In the genomic region with DNA sequence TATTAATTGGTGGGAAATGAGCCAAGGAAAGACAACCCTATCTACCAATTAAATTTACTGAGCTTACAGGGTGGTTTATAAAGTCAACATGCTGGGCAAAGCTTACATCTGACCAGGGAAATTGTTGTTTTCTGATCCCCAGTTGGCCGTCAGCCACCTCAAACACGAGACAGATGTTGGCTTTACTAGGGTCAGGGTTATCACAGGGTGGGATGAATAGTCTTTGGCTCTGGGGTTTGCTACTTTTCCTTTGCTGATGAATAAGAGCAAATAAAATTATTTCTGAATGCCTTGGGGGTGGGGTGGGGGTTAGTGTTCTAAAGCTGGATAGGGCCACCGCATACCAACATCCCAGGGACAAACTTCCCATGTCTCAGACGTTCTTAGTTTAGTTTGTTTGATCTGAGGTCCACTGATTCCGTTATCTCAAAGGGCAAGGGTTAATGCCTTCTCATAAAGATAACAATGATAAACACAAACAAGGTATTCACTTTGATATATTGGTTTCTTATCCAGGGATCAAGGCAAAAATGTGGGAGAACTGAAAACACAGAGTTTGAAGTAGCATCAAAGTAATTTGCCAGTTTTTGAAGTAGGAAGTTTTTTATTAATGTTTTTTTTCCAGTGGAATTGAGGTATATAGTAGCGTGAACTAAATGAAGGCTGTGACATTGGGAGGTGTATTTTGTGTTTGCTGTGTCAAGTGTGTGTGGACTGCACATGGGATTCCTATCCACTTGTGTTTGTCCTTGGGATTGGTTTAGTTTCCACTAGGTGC, we compare ENCODE assay signal across 1 cellular context.
TF ChIP-seq lines count a peak whose summit lies in the region.

No MANE protein-coding gene starts in this region.

TF ChIP-seq in HepG2, 621 proteins besides CTCF, POLR2A, EP300 and RAD21 (continued from another document and continues in another):
- TF ChIP-seq, protein P1, sequence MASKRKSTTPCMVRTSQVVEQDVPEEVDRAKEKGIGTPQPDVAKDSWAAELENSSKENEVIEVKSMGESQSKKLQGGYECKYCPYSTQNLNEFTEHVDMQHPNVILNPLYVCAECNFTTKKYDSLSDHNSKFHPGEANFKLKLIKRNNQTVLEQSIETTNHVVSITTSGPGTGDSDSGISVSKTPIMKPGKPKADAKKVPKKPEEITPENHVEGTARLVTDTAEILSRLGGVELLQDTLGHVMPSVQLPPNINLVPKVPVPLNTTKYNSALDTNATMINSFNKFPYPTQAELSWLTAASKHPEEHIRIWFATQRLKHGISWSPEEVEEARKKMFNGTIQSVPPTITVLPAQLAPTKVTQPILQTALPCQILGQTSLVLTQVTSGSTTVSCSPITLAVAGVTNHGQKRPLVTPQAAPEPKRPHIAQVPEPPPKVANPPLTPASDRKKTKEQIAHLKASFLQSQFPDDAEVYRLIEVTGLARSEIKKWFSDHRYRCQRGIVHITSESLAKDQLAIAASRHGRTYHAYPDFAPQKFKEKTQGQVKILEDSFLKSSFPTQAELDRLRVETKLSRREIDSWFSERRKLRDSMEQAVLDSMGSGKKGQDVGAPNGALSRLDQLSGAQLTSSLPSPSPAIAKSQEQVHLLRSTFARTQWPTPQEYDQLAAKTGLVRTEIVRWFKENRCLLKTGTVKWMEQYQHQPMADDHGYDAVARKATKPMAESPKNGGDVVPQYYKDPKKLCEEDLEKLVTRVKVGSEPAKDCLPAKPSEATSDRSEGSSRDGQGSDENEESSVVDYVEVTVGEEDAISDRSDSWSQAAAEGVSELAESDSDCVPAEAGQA (IDR thresholded peaks at IDR 0.05; ENCODE audit: low read depth): no peak
- TF ChIP-seq, protein P1 (CRISPR knock-in tag; IDR thresholded peaks at IDR 0.05; ENCODE audit: borderline replicate concordance): peak; percentile 44; the same call in 1 of the 2 replicates
- TF ChIP-seq TBX3 (IDR thresholded peaks at IDR 0.05; ENCODE audit: borderline replicate concordance): peak; percentile 99
- TF ChIP-seq ZMYM2 (CRISPR knock-in tag; IDR thresholded peaks at IDR 0.05): no peak
- no peak for TF ChIP-seq NR1H2 (CRISPR knock-in tag; IDR thresholded peaks at IDR 0.05; ENCODE audit: borderline replicate concordance, low read depth)
- TF ChIP-seq, protein P2, sequence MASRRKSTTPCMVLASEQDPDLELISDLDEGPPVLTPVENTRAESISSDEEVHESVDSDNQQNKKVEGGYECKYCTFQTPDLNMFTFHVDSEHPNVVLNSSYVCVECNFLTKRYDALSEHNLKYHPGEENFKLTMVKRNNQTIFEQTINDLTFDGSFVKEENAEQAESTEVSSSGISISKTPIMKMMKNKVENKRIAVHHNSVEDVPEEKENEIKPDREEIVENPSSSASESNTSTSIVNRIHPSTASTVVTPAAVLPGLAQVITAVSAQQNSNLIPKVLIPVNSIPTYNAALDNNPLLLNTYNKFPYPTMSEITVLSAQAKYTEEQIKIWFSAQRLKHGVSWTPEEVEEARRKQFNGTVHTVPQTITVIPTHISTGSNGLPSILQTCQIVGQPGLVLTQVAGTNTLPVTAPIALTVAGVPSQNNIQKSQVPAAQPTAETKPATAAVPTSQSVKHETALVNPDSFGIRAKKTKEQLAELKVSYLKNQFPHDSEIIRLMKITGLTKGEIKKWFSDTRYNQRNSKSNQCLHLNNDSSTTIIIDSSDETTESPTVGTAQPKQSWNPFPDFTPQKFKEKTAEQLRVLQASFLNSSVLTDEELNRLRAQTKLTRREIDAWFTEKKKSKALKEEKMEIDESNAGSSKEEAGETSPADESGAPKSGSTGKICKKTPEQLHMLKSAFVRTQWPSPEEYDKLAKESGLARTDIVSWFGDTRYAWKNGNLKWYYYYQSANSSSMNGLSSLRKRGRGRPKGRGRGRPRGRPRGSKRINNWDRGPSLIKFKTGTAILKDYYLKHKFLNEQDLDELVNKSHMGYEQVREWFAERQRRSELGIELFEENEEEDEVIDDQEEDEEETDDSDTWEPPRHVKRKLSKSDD (CRISPR knock-in tag; IDR thresholded peaks at IDR 0.05; ENCODE audit: low read depth): no peak
- TF ChIP-seq ZNF878 (CRISPR knock-in tag; IDR thresholded peaks at IDR 0.05): peak; percentile 40; the same call in 1 of the 2 replicates
- TF ChIP-seq, protein P3, sequence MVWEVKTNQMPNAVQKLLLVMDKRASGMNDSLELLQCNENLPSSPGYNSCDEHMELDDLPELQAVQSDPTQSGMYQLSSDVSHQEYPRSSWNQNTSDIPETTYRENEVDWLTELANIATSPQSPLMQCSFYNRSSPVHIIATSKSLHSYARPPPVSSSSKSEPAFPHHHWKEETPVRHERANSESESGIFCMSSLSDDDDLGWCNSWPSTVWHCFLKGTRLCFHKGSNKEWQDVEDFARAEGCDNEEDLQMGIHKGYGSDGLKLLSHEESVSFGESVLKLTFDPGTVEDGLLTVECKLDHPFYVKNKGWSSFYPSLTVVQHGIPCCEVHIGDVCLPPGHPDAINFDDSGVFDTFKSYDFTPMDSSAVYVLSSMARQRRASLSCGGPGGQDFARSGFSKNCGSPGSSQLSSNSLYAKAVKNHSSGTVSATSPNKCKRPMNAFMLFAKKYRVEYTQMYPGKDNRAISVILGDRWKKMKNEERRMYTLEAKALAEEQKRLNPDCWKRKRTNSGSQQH (CRISPR knock-in tag; IDR thresholded peaks at IDR 0.05; ENCODE audit: low read depth): peak; percentile 70
- TF ChIP-seq, protein P4, sequence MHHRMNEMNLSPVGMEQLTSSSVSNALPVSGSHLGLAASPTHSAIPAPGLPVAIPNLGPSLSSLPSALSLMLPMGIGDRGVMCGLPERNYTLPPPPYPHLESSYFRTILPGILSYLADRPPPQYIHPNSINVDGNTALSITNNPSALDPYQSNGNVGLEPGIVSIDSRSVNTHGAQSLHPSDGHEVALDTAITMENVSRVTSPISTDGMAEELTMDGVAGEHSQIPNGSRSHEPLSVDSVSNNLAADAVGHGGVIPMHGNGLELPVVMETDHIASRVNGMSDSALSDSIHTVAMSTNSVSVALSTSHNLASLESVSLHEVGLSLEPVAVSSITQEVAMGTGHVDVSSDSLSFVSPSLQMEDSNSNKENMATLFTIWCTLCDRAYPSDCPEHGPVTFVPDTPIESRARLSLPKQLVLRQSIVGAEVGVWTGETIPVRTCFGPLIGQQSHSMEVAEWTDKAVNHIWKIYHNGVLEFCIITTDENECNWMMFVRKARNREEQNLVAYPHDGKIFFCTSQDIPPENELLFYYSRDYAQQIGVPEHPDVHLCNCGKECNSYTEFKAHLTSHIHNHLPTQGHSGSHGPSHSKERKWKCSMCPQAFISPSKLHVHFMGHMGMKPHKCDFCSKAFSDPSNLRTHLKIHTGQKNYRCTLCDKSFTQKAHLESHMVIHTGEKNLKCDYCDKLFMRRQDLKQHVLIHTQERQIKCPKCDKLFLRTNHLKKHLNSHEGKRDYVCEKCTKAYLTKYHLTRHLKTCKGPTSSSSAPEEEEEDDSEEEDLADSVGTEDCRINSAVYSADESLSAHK (CRISPR knock-in tag; IDR thresholded peaks at IDR 0.05; ENCODE audit: borderline replicate concordance): no peak
- TF ChIP-seq, protein P5, sequence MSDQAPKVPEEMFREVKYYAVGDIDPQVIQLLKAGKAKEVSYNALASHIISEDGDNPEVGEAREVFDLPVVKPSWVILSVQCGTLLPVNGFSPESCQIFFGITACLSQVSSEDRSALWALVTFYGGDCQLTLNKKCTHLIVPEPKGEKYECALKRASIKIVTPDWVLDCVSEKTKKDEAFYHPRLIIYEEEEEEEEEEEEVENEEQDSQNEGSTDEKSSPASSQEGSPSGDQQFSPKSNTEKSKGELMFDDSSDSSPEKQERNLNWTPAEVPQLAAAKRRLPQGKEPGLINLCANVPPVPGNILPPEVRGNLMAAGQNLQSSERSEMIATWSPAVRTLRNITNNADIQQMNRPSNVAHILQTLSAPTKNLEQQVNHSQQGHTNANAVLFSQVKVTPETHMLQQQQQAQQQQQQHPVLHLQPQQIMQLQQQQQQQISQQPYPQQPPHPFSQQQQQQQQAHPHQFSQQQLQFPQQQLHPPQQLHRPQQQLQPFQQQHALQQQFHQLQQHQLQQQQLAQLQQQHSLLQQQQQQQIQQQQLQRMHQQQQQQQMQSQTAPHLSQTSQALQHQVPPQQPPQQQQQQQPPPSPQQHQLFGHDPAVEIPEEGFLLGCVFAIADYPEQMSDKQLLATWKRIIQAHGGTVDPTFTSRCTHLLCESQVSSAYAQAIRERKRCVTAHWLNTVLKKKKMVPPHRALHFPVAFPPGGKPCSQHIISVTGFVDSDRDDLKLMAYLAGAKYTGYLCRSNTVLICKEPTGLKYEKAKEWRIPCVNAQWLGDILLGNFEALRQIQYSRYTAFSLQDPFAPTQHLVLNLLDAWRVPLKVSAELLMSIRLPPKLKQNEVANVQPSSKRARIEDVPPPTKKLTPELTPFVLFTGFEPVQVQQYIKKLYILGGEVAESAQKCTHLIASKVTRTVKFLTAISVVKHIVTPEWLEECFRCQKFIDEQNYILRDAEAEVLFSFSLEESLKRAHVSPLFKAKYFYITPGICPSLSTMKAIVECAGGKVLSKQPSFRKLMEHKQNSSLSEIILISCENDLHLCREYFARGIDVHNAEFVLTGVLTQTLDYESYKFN (CRISPR knock-in tag; conservative IDR thresholded peaks at IDR 0.05): peak; percentile 91
- no peak for TF ChIP-seq KAT2B (IDR thresholded peaks at IDR 0.05; ENCODE audit: borderline replicate concordance, low read depth, low read length)
- TF ChIP-seq CBX2 (IDR thresholded peaks at IDR 0.05; ENCODE audit: low read depth, low read length): no peak
- no peak for TF ChIP-seq CBX2 (CRISPR knock-in tag; IDR thresholded peaks at IDR 0.05; ENCODE audit: low read depth)
- TF ChIP-seq RCOR2 (CRISPR knock-in tag; IDR thresholded peaks at IDR 0.05): peak; percentile 94
- TF ChIP-seq KLF9 (CRISPR knock-in tag; IDR thresholded peaks at IDR 0.05; ENCODE audit: low read depth): peak; percentile 61; the same call in 1 of the 2 replicates
- peak; percentile 60; the same call in 1 of the 2 replicates for TF ChIP-seq ZNF749 (CRISPR knock-in tag; IDR thresholded peaks at IDR 0.05; ENCODE audit: borderline replicate concordance)
- TF ChIP-seq, protein P6, sequence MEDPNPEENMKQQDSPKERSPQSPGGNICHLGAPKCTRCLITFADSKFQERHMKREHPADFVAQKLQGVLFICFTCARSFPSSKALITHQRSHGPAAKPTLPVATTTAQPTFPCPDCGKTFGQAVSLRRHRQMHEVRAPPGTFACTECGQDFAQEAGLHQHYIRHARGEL (CRISPR knock-in tag; IDR thresholded peaks at IDR 0.05): no peak
- TF ChIP-seq ZNF569 (CRISPR knock-in tag; IDR thresholded peaks at IDR 0.05; ENCODE audit: borderline replicate concordance): 0 out of 2 replicates have a peak, but pooled peaks have one; percentile 50
- no peak for TF ChIP-seq ZNF567 (CRISPR knock-in tag; IDR thresholded peaks at IDR 0.05; ENCODE audit: borderline replicate concordance)
- TF ChIP-seq, protein P7, sequence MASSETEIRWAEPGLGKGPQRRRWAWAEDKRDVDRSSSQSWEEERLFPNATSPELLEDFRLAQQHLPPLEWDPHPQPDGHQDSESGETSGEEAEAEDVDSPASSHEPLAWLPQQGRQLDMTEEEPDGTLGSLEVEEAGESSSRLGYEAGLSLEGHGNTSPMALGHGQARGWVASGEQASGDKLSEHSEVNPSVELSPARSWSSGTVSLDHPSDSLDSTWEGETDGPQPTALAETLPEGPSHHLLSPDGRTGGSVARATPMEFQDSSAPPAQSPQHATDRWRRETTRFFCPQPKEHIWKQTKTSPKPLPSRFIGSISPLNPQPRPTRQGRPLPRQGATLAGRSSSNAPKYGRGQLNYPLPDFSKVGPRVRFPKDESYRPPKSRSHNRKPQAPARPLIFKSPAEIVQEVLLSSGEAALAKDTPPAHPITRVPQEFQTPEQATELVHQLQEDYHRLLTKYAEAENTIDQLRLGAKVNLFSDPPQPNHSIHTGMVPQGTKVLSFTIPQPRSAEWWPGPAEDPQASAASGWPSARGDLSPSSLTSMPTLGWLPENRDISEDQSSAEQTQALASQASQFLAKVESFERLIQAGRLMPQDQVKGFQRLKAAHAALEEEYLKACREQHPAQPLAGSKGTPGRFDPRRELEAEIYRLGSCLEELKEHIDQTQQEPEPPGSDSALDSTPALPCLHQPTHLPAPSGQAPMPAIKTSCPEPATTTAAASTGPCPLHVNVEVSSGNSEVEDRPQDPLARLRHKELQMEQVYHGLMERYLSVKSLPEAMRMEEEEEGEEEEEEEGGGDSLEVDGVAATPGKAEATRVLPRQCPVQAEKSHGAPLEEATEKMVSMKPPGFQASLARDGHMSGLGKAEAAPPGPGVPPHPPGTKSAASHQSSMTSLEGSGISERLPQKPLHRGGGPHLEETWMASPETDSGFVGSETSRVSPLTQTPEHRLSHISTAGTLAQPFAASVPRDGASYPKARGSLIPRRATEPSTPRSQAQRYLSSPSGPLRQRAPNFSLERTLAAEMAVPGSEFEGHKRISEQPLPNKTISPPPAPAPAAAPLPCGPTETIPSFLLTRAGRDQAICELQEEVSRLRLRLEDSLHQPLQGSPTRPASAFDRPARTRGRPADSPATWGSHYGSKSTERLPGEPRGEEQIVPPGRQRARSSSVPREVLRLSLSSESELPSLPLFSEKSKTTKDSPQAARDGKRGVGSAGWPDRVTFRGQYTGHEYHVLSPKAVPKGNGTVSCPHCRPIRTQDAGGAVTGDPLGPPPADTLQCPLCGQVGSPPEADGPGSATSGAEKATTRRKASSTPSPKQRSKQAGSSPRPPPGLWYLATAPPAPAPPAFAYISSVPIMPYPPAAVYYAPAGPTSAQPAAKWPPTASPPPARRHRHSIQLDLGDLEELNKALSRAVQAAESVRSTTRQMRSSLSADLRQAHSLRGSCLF (CRISPR knock-in tag; IDR thresholded peaks at IDR 0.05; ENCODE audit: borderline replicate concordance): no peak
- no peak for TF ChIP-seq ZBTB3 (CRISPR knock-in tag; IDR thresholded peaks at IDR 0.05; ENCODE audit: borderline replicate concordance, low read depth)
- 0 out of 2 replicates have a peak, but pooled peaks have one; percentile 44 for TF ChIP-seq ZNF501 (CRISPR knock-in tag; IDR thresholded peaks at IDR 0.05)
- peak; percentile 43; the same call in 1 of the 2 replicates for TF ChIP-seq SP5 (CRISPR knock-in tag; IDR thresholded peaks at IDR 0.05; ENCODE audit: borderline replicate concordance, low read depth)
- 0 out of 2 replicates have a peak, but pooled peaks have one; percentile 64 for TF ChIP-seq SMYD3 (CRISPR knock-in tag; IDR thresholded peaks at IDR 0.05)
- TF ChIP-seq ZBTB1 (CRISPR knock-in tag; IDR thresholded peaks at IDR 0.05; ENCODE audit: borderline replicate concordance): no peak
